ENCODE assay signal across 8 cellular contexts in genomic region chr7:92179393-92179924, GRCh38. TPM values are rescaled to one million over a fixed set of nuclear protein-coding genes. Genes with fewer than 3 reads are reported as not detected.
A peak's percentile ranks its signal among the peaks of the same experiment; 100 is the strongest.
DNase-seq lines count a peak whose midpoint lies in the region; ATAC-seq and TF ChIP-seq lines count a peak whose summit lies in the region.

No MANE protein-coding gene starts in this region.

- no peaks in the 10 kb centered on the region for H3K9me3 Mint-ChIP-seq in activated CD4-positive, alpha-beta memory T cell treated with anti-CD3 and anti-CD28 coated beads for 36 hours

- peaks cover 10% of the 10 kb centered on the region for H3K4me1 Mint-ChIP-seq in activated CD4-positive, alpha-beta memory T cell treated with anti-CD3 and anti-CD28 coated beads for 36 hours (ENCODE audit: low read depth)

- no peak overlapping the region for H3K27ac Mint-ChIP-seq in activated CD4-positive, alpha-beta memory T cell treated with anti-CD3 and anti-CD28 coated beads for 36 hours

- H3K27ac ChIP-seq in ACC112 (ENCODE audit: low read depth, low read length) (no peak overlapping the region), ovary (peak overlapping the region; percentile 49 to 80)

- no peak for DNase-seq in activated CD4-positive, alpha-beta memory T cell treated with anti-CD3 and anti-CD28 coated beads for 36 hours
- DNase-seq in head of caudate nucleus (peak in 32 of 42 donors; percentile 8 to 55 (median 23)), ovary (peak in 3 of 5 donors; percentile 15 to 42 (median 16)), DMS79 treated with DMSO at 0.1 percent for 48 hours (lab: John Stamatoyannopoulos, UW) (no peak), NCI-H774 (lab: John Stamatoyannopoulos, UW) (no peak)
- DNase-seq in stimulated activated CD4-positive, alpha-beta T cell treated with anti-CD3 and anti-CD28 coated beads, Interleukin-1b, Interleukin-23, amount 100 ng/mL, for 48 hours: no peak

- no peaks in the 10 kb centered on the region for H3K36me3 ChIP-seq in ACC112 (ENCODE audit: insufficient read depth, low read length)
- no peaks in the 10 kb centered on the region for H3K36me3 ChIP-seq in ovary

- peak overlapping the region; percentile 67 for H3K4me3 Mint-ChIP-seq in activated CD4-positive, alpha-beta memory T cell treated with anti-CD3 and anti-CD28 coated beads for 36 hours

- H2AFZ ChIP-seq in ACC112 (ENCODE audit: low read length, unreplicated experiment): peak overlapping the region; percentile 79

- no peak for TF ChIP-seq POLR2A in ovary (IDR thresholded peaks at IDR 0.05)

- no peaks in the 10 kb centered on the region for H3K27me3 ChIP-seq in ACC112 (ENCODE audit: insufficient read depth, low read length)
- H3K27me3 ChIP-seq in ovary: no peaks in the 10 kb centered on the region

- POLR2A ChIA-PET in activated CD4-positive, alpha-beta memory T cell treated with anti-CD3 and anti-CD28 coated beads for 36 hours (lab: Charles Lee): interaction anchor here (0.6 to 1.0 kb wide), 2 partner anchors 15 to 271 kb away, joined by 3 to 4 read pairs; no protein-coding TSS in a partner anchor

- peak overlapping the region; percentile 67 for H3K4me3 ChIP-seq in ACC112 (ENCODE audit: low read depth, low read length)
- H3K4me3 ChIP-seq in ovary: peak overlapping the region; percentile 51

- 19 to 23% (median 22%) methylated on average over 20 of the region's 20 CpGs for WGBS in ovary, 3 donors

- no peak for TF ChIP-seq EP300 in ovary (IDR thresholded peaks at IDR 0.05)

- H3K4me1 ChIP-seq in ACC112 (ENCODE audit: control insufficient read depth, insufficient read depth, low read length, unreplicated experiment) (peaks cover 12% of the 10 kb centered on the region), ovary (ENCODE audit: insufficient read depth) (no peaks in the 10 kb centered on the region)

- no peaks in the 10 kb centered on the region for H3K27me3 Mint-ChIP-seq in activated CD4-positive, alpha-beta memory T cell treated with anti-CD3 and anti-CD28 coated beads for 36 hours

- no peak for TF ChIP-seq CTCF in ovary (IDR thresholded peaks at IDR 0.05)

- no peaks in the 10 kb centered on the region for H3K9me3 ChIP-seq in ovary

- no peaks in the 10 kb centered on the region for H3K36me3 Mint-ChIP-seq in activated CD4-positive, alpha-beta memory T cell treated with anti-CD3 and anti-CD28 coated beads for 36 hours

- ATAC-seq in GM21576 (IDR thresholded peaks at IDR 0.05; ENCODE audit: unreplicated experiment): peak; percentile 18

- intact Hi-C loops in activated CD4-positive, alpha-beta memory T cell treated with anti-CD3 and anti-CD28 coated beads for 36 hours (cut with micrococcal nuclease): loop anchor here (1.0 to 5.0 kb wide), 5 partner anchors 45 to 283 kb away; partner anchors contain the start of genes ANKIB1, CYP51A1, GATAD1 and KRIT1
- intact Hi-C loops in head of caudate nucleus (cut with DNase I): loop anchor here (5.0 kb wide), 1 partner anchor 268 kb away; the partner anchor contains the start of gene GATAD1
- intact Hi-C loops in ovary (cut with DNase I): loop anchor here in 1 of 4 donors (5.0 kb wide), 1 partner anchor 268 kb away; the partner anchor contains the start of gene GATAD1

- CTCF ChIA-PET in activated CD4-positive, alpha-beta memory T cell treated with anti-CD3 and anti-CD28 coated beads for 36 hours (lab: Charles Lee): interaction anchor here (1.0 to 1.5 kb wide), 6 partner anchors 15 to 268 kb away, joined by 3 to 14 read pairs (median 4); partner anchors contain the start of gene GATAD1

- H3K79me2 ChIP-seq in ACC112 (ENCODE audit: control insufficient read depth, insufficient read depth, low read length, unreplicated experiment): no peaks in the 10 kb centered on the region

RNA-seq across cellular contexts. Expression of gene LRRD1, which starts 0.5 kb away (rescaled TPM):
- not detected for total RNA-seq in activated CD4-positive, alpha-beta memory T cell treated with anti-CD3 and anti-CD28 coated beads for 36 hours
- under 1 TPM in 4 of 7 donors, not detected in 3; 0.11 to 0.60 (median 0.50) TPM for total RNA-seq in ovary
- under 1 TPM; 0.11 to 0.23 TPM for polyA plus RNA-seq in ovary

RNA-seq across cellular contexts. Expression of gene CYP51A1, which starts 45.2 kb away (rescaled TPM):
- total RNA-seq in activated CD4-positive, alpha-beta memory T cell treated with anti-CD3 and anti-CD28 coated beads for 36 hours: 10 to 100 TPM; 72.3 to 74.7 TPM
- 100 to 1,000 TPM in 1 of 7 donors, 10 to 100 TPM in 6; 36.5 to 219 (median 56.4) TPM for total RNA-seq in ovary
- 10 to 100 TPM; 23.7 to 99.6 TPM for polyA plus RNA-seq in ovary

Comparison
In these comparisons a context has a peak if more than half of its experiments do, and no peak if none do; other contexts are left out.
1. DNase-seq: peak in head of caudate nucleus (32 of 42) and ovary (3 of 5); none in activated CD4-positive, alpha-beta memory T cell treated with anti-CD3 and anti-CD28 coated beads for 36 hours (single experiment), DMS79 treated with DMSO at 0.1 percent for 48 hours (single experiment), NCI-H774 (single experiment) and stimulated activated CD4-positive, alpha-beta T cell treated with anti-CD3 and anti-CD28 coated beads, Interleukin-1b, Interleukin-23, amount 100 ng/mL, for 48 hours (single experiment).